1 cellular context compared by ENCODE assay signal in genomic region chr6:68761985-68762384, GRCh38.
TF ChIP-seq lines count a peak whose summit lies in the region.

No MANE protein-coding gene starts in this region.

TF ChIP-seq in K562, 482 proteins besides CTCF, POLR2A, EP300 and RAD21 (continued from another document):
- peak; percentile 95 for TF ChIP-seq ZNF512 (tag; IDR thresholded peaks at IDR 0.05)
